Comparison of ENCODE assay signal across 9 cellular contexts in genomic region chr12:75814856-75815754, GRCh38.
DNase-seq lines count a peak whose midpoint lies in the region; ATAC-seq and TF ChIP-seq lines count a peak whose summit lies in the region.
"Had no signal": no experiment of that assay in that cellular context is flagged by ENCODE, and none has a peak within 500 bp of the region (broad histone marks: within the 10 kb centered on the region; RNA-seq: fewer than 3 reads in every experiment).

No MANE protein-coding gene starts in this region.

- DNase-seq in Caki2 (ENCODE audit: low read depth) (peak; percentile 94), HFFc6 (peak; percentile 98), T-helper 22 cell (ENCODE audit: low read depth) (peak; percentile 32), glomerular endothelial cell (ENCODE audit: extremely low read depth, low read depth, low spot score) (peak; percentile 92), sciatic nerve (ENCODE audit: low spot score) (no peak), spleen (no peak), KBM-7 (no peak)

- no peaks in the 10 kb centered on the region for H3K9me3 Mint-ChIP-seq in HFFc6
- H3K9me3 Mint-ChIP-seq: IgD-negative memory B cell had no signal

- peak overlapping the region; percentile 97 for H3K27ac Mint-ChIP-seq in HFFc6

- peak overlapping the region in 1 of 8 donors; percentile 24 for H3K27ac ChIP-seq in spleen

- ATAC-seq in sciatic nerve: peak; percentile 95
- ATAC-seq in GM19324 (IDR thresholded peaks at IDR 0.05; ENCODE audit: low FRiP score, unreplicated experiment): no peak

- H3K4me3 ChIP-seq in spleen: no peak overlapping the region

- in situ Hi-C loops in Caki2 (cut with HindIII; ENCODE audit: low pct_unique_long_range_greater_than_20kb, low sequenced_read_pairs) (no loop called here), KBM-7 (cut with MboI; ENCODE audit: low pct_unique_long_range_greater_than_20kb, low sequenced_read_pairs) (no loop called here)

- no peaks in the 10 kb centered on the region for H3K36me3 ChIP-seq in spleen

- WGBS in spleen, 5 donors: 39 to 49% (median 40%) methylated on average over 6 of the region's 6 CpGs

- no peak for TF ChIP-seq CTCF in HFFc6 (IDR thresholded peaks at IDR 0.05)
- no peak for TF ChIP-seq CTCF in spleen (IDR thresholded peaks at IDR 0.05 in 8 of 11, conservative IDR thresholded peaks at IDR 0.05 in 3 of 11)

- TF ChIP-seq POLR2A in spleen (IDR thresholded peaks at IDR 0.05): no peak

- H3K36me3 Mint-ChIP-seq in HFFc6 (ENCODE audit: low read depth): no peaks in the 10 kb centered on the region
- H3K36me3 Mint-ChIP-seq: IgD-negative memory B cell had no signal

- no peaks in the 10 kb centered on the region for H3K27me3 ChIP-seq in spleen (replicated peaks in 1 of 7)

- peak overlapping the region; percentile 5 for H3K4me3 Mint-ChIP-seq in HFFc6
- H3K4me3 Mint-ChIP-seq: IgD-negative memory B cell had no signal

- peaks cover 0 to 12% (median 8%) of the 10 kb centered on the region in 6 donors for H3K4me1 ChIP-seq in spleen

- H3K4me1 Mint-ChIP-seq in HFFc6 (ENCODE audit: low read depth): peaks cover 87% of the 10 kb centered on the region

- no peaks in the 10 kb centered on the region for H3K9me3 ChIP-seq in spleen

- intact Hi-C loops in sciatic nerve (cut with DNase I) (no loop called here), spleen (cut with DNase I; ENCODE audit: low total_unique reads) (no loop called here)

- no peaks in the 10 kb centered on the region; the same call in 1 of the 2 replicates for H3K27me3 Mint-ChIP-seq in HFFc6 (ENCODE audit: insufficient read depth)
- H3K27me3 Mint-ChIP-seq: IgD-negative memory B cell had no signal

Comparison
In these comparisons a context has a peak if more than half of its experiments do, and no peak if none do; other contexts are left out.
1. DNase-seq: peak in Caki2 (single experiment), HFFc6 (single experiment), T-helper 22 cell (single experiment) and glomerular endothelial cell (single experiment); none in sciatic nerve (single experiment), spleen (single experiment) and KBM-7 (single experiment).